Comparison of ENCODE assay signal across 11 cellular contexts in the genomic region with DNA sequence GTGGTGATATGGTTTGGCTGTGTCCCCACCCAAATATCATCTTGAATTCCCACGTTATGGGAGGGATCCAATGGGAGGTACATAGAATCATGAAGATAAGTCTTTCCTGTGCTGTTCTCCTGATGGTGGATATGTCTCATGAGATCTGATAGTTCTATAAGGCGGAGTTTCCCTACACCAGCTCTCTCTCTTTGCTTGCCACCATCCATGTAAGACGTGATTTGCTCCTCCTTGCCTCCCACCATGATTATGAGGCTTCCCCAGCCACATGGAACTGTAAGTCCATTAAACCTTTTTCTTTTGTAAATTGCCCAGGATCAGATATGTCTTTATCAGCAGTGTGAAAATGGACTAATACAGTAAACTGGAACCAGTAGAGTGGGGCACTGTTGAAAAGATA. TPM values are rescaled to one million over a fixed set of nuclear protein-coding genes. Genes with fewer than 3 reads are reported as not detected.
"Had no signal": no experiment of that assay in that cellular context is flagged by ENCODE, and none has a peak within 500 bp of the region (broad histone marks: within the 10 kb centered on the region; RNA-seq: fewer than 3 reads in every experiment).

No MANE protein-coding gene starts in this region.

- DNase-seq: GM23248, GOT3, H7, H9, HCEC 1CT, HFFc6 had no signal

- H3K9ac ChIP-seq: GM23248 had no signal

- H3K4me3 ChIP-seq: GM23248, GM23338, HAP-1 had no signal

- H3K4me1 ChIP-seq: HAP-1 had no signal

- H3K36me3 ChIP-seq: HAP-1 had no signal

- FAIRE-seq: H1, H54 had no signal

- ATAC-seq: GM23338, HCT116 had no signal

- H3K4me2 ChIP-seq: GM23338 had no signal

- H2AFZ ChIP-seq: GM23248, GM23338 had no signal

- H3K27ac ChIP-seq: GM23248 had no signal

RNA-seq across cellular contexts. Expression of gene HSD17B13, which starts 39.5 kb away (rescaled TPM):
- total RNA-seq: GM23248, GM23338, H9, HFFc6 had no signal
- polyA plus RNA-seq: GM23248 had no signal
